ENCODE assay signal across 2 cellular contexts in genomic region chr18:13676499-13676898, GRCh38.
TF ChIP-seq lines count a peak whose summit lies in the region.

No MANE protein-coding gene starts in this region.

TF ChIP-seq in HepG2, 621 proteins besides CTCF, POLR2A, EP300 and RAD21:
- TF ChIP-seq ZNF629 (CRISPR knock-in tag; conservative IDR thresholded peaks at IDR 0.05) (no peak), RORA (CRISPR knock-in tag; IDR thresholded peaks at IDR 0.05) (no peak), REL (CRISPR knock-in tag; conservative IDR thresholded peaks at IDR 0.05) (no peak), SATB2 (CRISPR knock-in tag; IDR thresholded peaks at IDR 0.05) (no peak), CEBPG (CRISPR knock-in tag; IDR thresholded peaks at IDR 0.05) (no peak), ZGPAT (CRISPR knock-in tag; IDR thresholded peaks at IDR 0.05) (no peak), TIGD3 (CRISPR knock-in tag; IDR thresholded peaks at IDR 0.05; ENCODE audit: borderline replicate concordance) (no peak), ZBTB37 (CRISPR knock-in tag; IDR thresholded peaks at IDR 0.05) (no peak), ZNF75D (CRISPR knock-in tag; IDR thresholded peaks at IDR 0.05; ENCODE audit: borderline replicate concordance) (no peak), ZNF644 (CRISPR knock-in tag; IDR thresholded peaks at IDR 0.05; ENCODE audit: low read depth) (no peak), ZNF138 (CRISPR knock-in tag; IDR thresholded peaks at IDR 0.05; ENCODE audit: low read depth) (no peak)

TF ChIP-seq in endothelial cell of umbilical vein, 7 proteins besides CTCF, POLR2A, EP300 and RAD21:
- TF ChIP-seq JUN (IDR thresholded peaks at IDR 0.05; ENCODE audit: borderline replicate concordance, insufficient read depth, insufficient read length, low read depth) (no peak), POLR2AphosphoS5 (IDR thresholded peaks at IDR 0.05; ENCODE audit: insufficient read depth, low read depth, low read length) (no peak), MYC (IDR thresholded peaks at IDR 0.05; ENCODE audit: low read depth, low read length) (no peak), FOS (IDR thresholded peaks at IDR 0.05; ENCODE audit: borderline replicate concordance, insufficient read depth, low read length) (no peak), MAX (IDR thresholded peaks at IDR 0.05; ENCODE audit: insufficient read depth, insufficient read length) (no peak), GATA2 (IDR thresholded peaks at IDR 0.05; ENCODE audit: insufficient read depth, insufficient read length, low read depth, low read length) (no peak), EZH2 (IDR thresholded peaks at IDR 0.05; ENCODE audit: borderline replicate concordance, low read depth, low read length, severe bottlenecking) (no peak)
